In the genomic region with DNA sequence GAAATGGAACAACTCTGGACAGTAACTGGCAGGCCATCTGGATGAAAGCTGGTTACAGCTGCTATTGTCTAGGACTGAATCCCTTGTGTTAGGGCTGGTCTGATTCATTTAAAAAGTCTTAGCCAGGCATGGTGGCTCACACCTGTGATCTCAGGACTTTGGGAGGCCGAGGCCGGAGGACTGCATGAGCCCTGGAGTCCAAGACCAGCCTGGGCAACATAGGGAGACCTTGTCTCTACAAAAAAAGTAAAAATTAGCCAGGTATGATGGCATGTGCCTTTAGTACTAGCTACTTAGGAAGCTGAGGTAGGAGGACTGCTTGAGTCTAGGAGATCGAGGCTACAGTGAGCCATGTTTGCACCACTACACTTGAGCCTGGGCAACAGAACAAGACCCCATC, we compare ENCODE assay signal across 1 cellular context.
TF ChIP-seq lines count a peak whose summit lies in the region.

No MANE protein-coding gene starts in this region.

TF ChIP-seq in HepG2, 621 proteins besides CTCF, POLR2A, EP300 and RAD21:
- TF ChIP-seq, protein P1, sequence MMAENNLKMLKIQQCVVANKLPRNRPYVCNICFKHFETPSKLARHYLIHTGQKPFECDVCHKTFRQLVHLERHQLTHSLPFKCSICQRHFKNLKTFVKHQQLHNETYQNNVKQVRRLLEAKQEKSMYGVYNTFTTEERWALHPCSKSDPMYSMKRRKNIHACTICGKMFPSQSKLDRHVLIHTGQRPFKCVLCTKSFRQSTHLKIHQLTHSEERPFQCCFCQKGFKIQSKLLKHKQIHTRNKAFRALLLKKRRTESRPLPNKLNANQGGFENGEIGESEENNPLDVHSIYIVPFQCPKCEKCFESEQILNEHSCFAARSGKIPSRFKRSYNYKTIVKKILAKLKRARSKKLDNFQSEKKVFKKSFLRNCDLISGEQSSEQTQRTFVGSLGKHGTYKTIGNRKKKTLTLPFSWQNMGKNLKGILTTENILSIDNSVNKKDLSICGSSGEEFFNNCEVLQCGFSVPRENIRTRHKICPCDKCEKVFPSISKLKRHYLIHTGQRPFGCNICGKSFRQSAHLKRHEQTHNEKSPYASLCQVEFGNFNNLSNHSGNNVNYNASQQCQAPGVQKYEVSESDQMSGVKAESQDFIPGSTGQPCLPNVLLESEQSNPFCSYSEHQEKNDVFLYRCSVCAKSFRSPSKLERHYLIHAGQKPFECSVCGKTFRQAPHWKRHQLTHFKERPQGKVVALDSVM (CRISPR knock-in tag; IDR thresholded peaks at IDR 0.05), result peak; percentile 75
- TF ChIP-seq, protein P2, sequence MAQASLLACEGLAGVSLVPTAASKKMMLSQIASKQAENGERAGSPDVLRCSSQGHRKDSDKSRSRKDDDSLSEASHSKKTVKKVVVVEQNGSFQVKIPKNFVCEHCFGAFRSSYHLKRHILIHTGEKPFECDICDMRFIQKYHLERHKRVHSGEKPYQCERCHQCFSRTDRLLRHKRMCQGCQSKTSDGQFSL (CRISPR knock-in tag; IDR thresholded peaks at IDR 0.05), result no peak
